In the genomic region with DNA sequence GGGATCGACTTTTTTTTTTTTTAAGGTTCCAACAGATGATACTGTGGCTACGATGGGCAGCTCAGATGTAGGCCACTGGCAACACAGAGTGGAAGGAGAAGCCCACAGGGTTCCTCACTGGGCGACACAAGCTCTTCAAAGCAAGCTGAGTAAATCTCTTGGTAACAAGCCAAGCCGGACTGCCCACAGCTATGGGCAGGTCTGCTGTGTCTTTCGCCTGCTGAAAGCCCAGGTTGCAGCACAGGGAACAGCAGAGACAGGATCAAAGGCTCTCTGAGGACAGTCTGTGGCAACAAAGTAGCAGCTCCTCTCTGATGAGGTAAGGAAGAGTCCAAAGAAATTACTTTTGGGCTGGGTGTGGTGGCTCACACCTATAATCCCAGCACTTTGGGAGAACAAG, we compare ENCODE assay signal across 16 cellular contexts.
A peak's percentile ranks its signal among the peaks of the same experiment; 100 is the strongest.
DNase-seq lines count a peak whose midpoint lies in the region; ATAC-seq, FAIRE-seq and TF ChIP-seq lines count a peak whose summit lies in the region.
"Had no signal": no experiment of that assay in that cellular context is flagged by ENCODE, and none has a peak within 500 bp of the region (broad histone marks: within the 10 kb centered on the region; RNA-seq: fewer than 3 reads in every experiment).

No MANE protein-coding gene starts in this region.

- no peak overlapping the region for H3K4me3 ChIP-seq in gastroesophageal sphincter
- H3K4me3 ChIP-seq in gastrocnemius medialis: no peak overlapping the region
- H3K4me3 ChIP-seq in SJCRH30: no peak overlapping the region
- H3K4me3 ChIP-seq in kidney (ENCODE audit: low read length in 2 of 2): no peak overlapping the region

- WGBS in gastroesophageal sphincter (ENCODE audit: low coverage in 1 of 2), 2 donors: 63% methylated on average over 3 of the region's 5 CpGs; no CpG with 5 or more reads in 1 of the 2 donors

- no peak for FAIRE-seq in kidney (lab: Jason Lieb, UNC)
- FAIRE-seq: GM12891 had no signal

- H3K27ac ChIP-seq in gastroesophageal sphincter (peak overlapping the region; percentile 26 to 87 (median 80)), gastrocnemius medialis (peak overlapping the region; percentile 80 to 86 (median 84)), SJCRH30 (no peak overlapping the region), kidney (ENCODE audit: low read depth in 2 of 2, low read length in 2 of 2) (no peak overlapping the region)

- ATAC-seq in gastroesophageal sphincter (peak; percentile 10), gastrocnemius medialis (peak in 1 of 2 donors; percentile 19), HG03039 (IDR thresholded peaks at IDR 0.05; ENCODE audit: unreplicated experiment) (no peak)
- ATAC-seq: activated naive CD4-positive, alpha-beta T cell treated with anti-CD3 and anti-CD28 coated beads, Interleukin-2, amount 50 U/mL, for 72 hours; Panc1; T-cell had no signal

- no peak overlapping the region for H3K9ac ChIP-seq in kidney (ENCODE audit: low read length in 2 of 2)

- in situ Hi-C loops in gastrocnemius medialis (cut with MboI; ENCODE audit: low sequenced_read_pairs in 4 of 4): no loop called here

- no peak for TF ChIP-seq EP300 in gastroesophageal sphincter (IDR thresholded peaks at IDR 0.05)

- DNase-seq in CD14-positive monocyte (ENCODE audit: low spot score) (no peak), RPMI7951 (ENCODE audit: low read depth) (peak; percentile 81), gastrocnemius medialis (peak in 1 of 2 donors; percentile 74), HFFc6 (no peak), SJCRH30 (no peak), kidney (no peak)
- DNase-seq: CD4-positive, alpha-beta memory T cell; cortex of kidney; NCI-H1694; NCI-H524 treated with DMSO at 0.1 percent for 48 hours; T-cell had no signal

- H3K9me3 ChIP-seq in gastroesophageal sphincter (no peaks in the 10 kb centered on the region), gastrocnemius medialis (no peaks in the 10 kb centered on the region), SJCRH30 (replicated peaks) (no peaks in the 10 kb centered on the region), kidney (ENCODE audit: control insufficient read depth in 1 of 2, low read length in 2 of 2) (no peaks in the 10 kb centered on the region)

- H3K36me3 Mint-ChIP-seq in CD14-positive monocyte (peaks cover 0 to 4% of the 10 kb centered on the region in 2 donors), HFFc6 (ENCODE audit: low read depth) (no peaks in the 10 kb centered on the region; the same call in 1 of the 2 replicates)
- H3K36me3 Mint-ChIP-seq: activated naive CD4-positive, alpha-beta T cell treated with anti-CD3 and anti-CD28 coated beads, Interleukin-2, amount 50 U/mL, for 72 hours; CD4-positive, alpha-beta memory T cell; T-cell had no signal

- H3K9me3 Mint-ChIP-seq in CD14-positive monocyte (peaks cover 0 to 2% (median 0%) of the 10 kb centered on the region in 7 donors), HFFc6 (no peaks in the 10 kb centered on the region)
- H3K9me3 Mint-ChIP-seq: activated naive CD4-positive, alpha-beta T cell treated with anti-CD3 and anti-CD28 coated beads, Interleukin-2, amount 50 U/mL, for 72 hours; T-cell had no signal

- TF ChIP-seq CTCF in CD14-positive monocyte (IDR thresholded peaks at IDR 0.05) (no peak), gastroesophageal sphincter (IDR thresholded peaks at IDR 0.05) (no peak), gastrocnemius medialis (IDR thresholded peaks at IDR 0.05 in 4 of 5, conservative IDR thresholded peaks at IDR 0.05 in 1 of 5) (no peak), HFFc6 (IDR thresholded peaks at IDR 0.05) (no peak), kidney (IDR thresholded peaks at IDR 0.05; ENCODE audit: borderline replicate concordance, extremely low read depth, insufficient read depth) (no peak)

- H3K4me3 Mint-ChIP-seq in CD14-positive monocyte (peak overlapping the region in 1 of 2 donors; percentile 44), HFFc6 (no peak overlapping the region)
- H3K4me3 Mint-ChIP-seq: CD4-positive, alpha-beta memory T cell; T-cell had no signal

- H3K36me3 ChIP-seq in gastroesophageal sphincter (no peaks in the 10 kb centered on the region), gastrocnemius medialis (no peaks in the 10 kb centered on the region), SJCRH30 (no peaks in the 10 kb centered on the region), kidney (ENCODE audit: control insufficient read depth in 1 of 2, insufficient read depth in 2 of 2, low read length in 2 of 2) (no peaks in the 10 kb centered on the region)

- no peak for TF ChIP-seq POLR2A in gastroesophageal sphincter (IDR thresholded peaks at IDR 0.05)
- TF ChIP-seq POLR2A in gastrocnemius medialis (IDR thresholded peaks at IDR 0.05): peak; percentile 16 to 19

- H3K27me3 Mint-ChIP-seq in CD14-positive monocyte (ENCODE audit: low read depth in 3 of 3) (peaks cover 0 to 8% (median 2%) of the 10 kb centered on the region in 3 donors), HFFc6 (ENCODE audit: insufficient read depth) (no peaks in the 10 kb centered on the region; the same call in 1 of the 2 replicates)

- H3K27me3 ChIP-seq in gastroesophageal sphincter (no peaks in the 10 kb centered on the region), gastrocnemius medialis (no peaks in the 10 kb centered on the region), SJCRH30 (peaks cover 4% of the 10 kb centered on the region; the same call in 1 of the 2 replicates)

- intact Hi-C loops in CD14-positive monocyte (cut with micrococcal nuclease) (no loop called here), gastrocnemius medialis (cut with DNase I; ENCODE audit: low total_unique reads) (no loop called here), kidney (cut with DNase I) (no loop called here)

- H3K4me1 ChIP-seq in gastroesophageal sphincter (peaks cover 7 to 83% (median 16%) of the 10 kb centered on the region in 3 donors), gastrocnemius medialis (peaks cover 59 to 63% of the 10 kb centered on the region in 2 donors), SJCRH30 (no peaks in the 10 kb centered on the region), kidney (ENCODE audit: control insufficient read depth in 1 of 2, insufficient read depth in 1 of 2, low read depth in 1 of 2, low read length in 2 of 2) (peaks cover 3 to 8% of the 10 kb centered on the region in 2 donors)

- peak overlapping the region in 6 of 7 donors; percentile 77 to 93 (median 85) for H3K27ac Mint-ChIP-seq in CD14-positive monocyte
- no peak overlapping the region for H3K27ac Mint-ChIP-seq in HFFc6
- H3K27ac Mint-ChIP-seq: activated naive CD4-positive, alpha-beta T cell treated with anti-CD3 and anti-CD28 coated beads, Interleukin-2, amount 50 U/mL, for 72 hours; CD4-positive, alpha-beta memory T cell; T-cell had no signal

- H3K4me1 Mint-ChIP-seq in CD14-positive monocyte: peaks cover 60% of the 10 kb centered on the region
- H3K4me1 Mint-ChIP-seq in HFFc6 (ENCODE audit: low read depth): peaks cover 43% of the 10 kb centered on the region
- H3K4me1 Mint-ChIP-seq: CD4-positive, alpha-beta memory T cell; T-cell had no signal

Comparison
In these comparisons a context has a peak if more than half of its experiments do, and no peak if none do; other contexts are left out.
1. H3K27ac ChIP-seq: peak in gastroesophageal sphincter (4 of 4) and gastrocnemius medialis (4 of 4); none in SJCRH30 (single experiment) and kidney (0 of 2).
2. POLR2A ChIP-seq: peak in gastrocnemius medialis (2 of 2); none in gastroesophageal sphincter (0 of 2).